8 cellular contexts compared by ENCODE assay signal in genomic region chrX:130166503-130166777, GRCh38. TPM values are rescaled to one million over a fixed set of nuclear protein-coding genes. Genes with fewer than 3 reads are reported as not detected.
DNase-seq lines count a peak whose midpoint lies in the region; ATAC-seq and TF ChIP-seq lines count a peak whose summit lies in the region.

No MANE protein-coding gene starts in this region.

- WGBS in esophagus muscularis mucosa, result 33% methylated on average over 4 of the region's 4 CpGs
- WGBS in trophoblast cell (ENCODE audit: extremely low coverage, insufficient coverage, insufficient read length), result no CpG with 5 or more reads among the region's 4 CpGs

- H4K91ac ChIP-seq in trophoblast cell (ENCODE audit: low read depth, low read length), result no peak overlapping the region

- no peak for TF ChIP-seq CTCF in DND-41 (IDR thresholded peaks at IDR 0.05; ENCODE audit: borderline replicate concordance, extremely low read depth, low read length, poor library complexity, severe bottlenecking)
- no peak for TF ChIP-seq CTCF in esophagus muscularis mucosa (IDR thresholded peaks at IDR 0.05)

- no peak overlapping the region for H2BK5ac ChIP-seq in trophoblast cell (ENCODE audit: low read depth, low read length, poor library complexity)

- TF ChIP-seq POLR2A in esophagus muscularis mucosa (IDR thresholded peaks at IDR 0.05; ENCODE audit: low read depth), result no peak

- H3K27ac ChIP-seq in DND-41 (ENCODE audit: low read length), result peak overlapping the region; percentile 99
- peak overlapping the region; percentile 90 for H3K27ac ChIP-seq in SJSA1
- peak overlapping the region; percentile 85 to 91 (median 88) for H3K27ac ChIP-seq in esophagus muscularis mucosa (replicated peaks in 1 of 4)
- H3K27ac ChIP-seq in trophoblast cell (ENCODE audit: low read depth, low read length), result peak overlapping the region; percentile 88

- H4K8ac ChIP-seq in trophoblast cell (ENCODE audit: low read depth, low read length), result no peak overlapping the region

- H3K27me3 ChIP-seq in DND-41 (ENCODE audit: insufficient read depth, low read length, poor library complexity) (no peaks in the 10 kb centered on the region), SJSA1 (replicated peaks) (no peaks in the 10 kb centered on the region), esophagus muscularis mucosa (no peaks in the 10 kb centered on the region), trophoblast cell (ENCODE audit: insufficient read depth, low read length) (no peaks in the 10 kb centered on the region)

- no peak overlapping the region for H2BK120ac ChIP-seq in trophoblast cell (ENCODE audit: insufficient read depth, low read length, poor library complexity)

- H2AK5ac ChIP-seq in trophoblast cell (ENCODE audit: low read length), result no peak overlapping the region

- H3K14ac ChIP-seq in trophoblast cell (ENCODE audit: low read length), result no peak overlapping the region

- H3K9me3 ChIP-seq in DND-41 (ENCODE audit: insufficient read depth, low read length, severe bottlenecking), result no peaks in the 10 kb centered on the region
- H3K9me3 ChIP-seq in SJSA1 (replicated peaks), result no peaks in the 10 kb centered on the region
- no peaks in the 10 kb centered on the region for H3K9me3 ChIP-seq in esophagus muscularis mucosa
- H3K9me3 ChIP-seq in trophoblast cell (ENCODE audit: insufficient read depth, low read depth, low read length), result no peaks in the 10 kb centered on the region

- no peak overlapping the region for H4K12ac ChIP-seq in trophoblast cell (ENCODE audit: low read depth, low read length)

- intact Hi-C loops in esophagus muscularis mucosa (cut with DNase I), result no loop called here

- no peak for DNase-seq in DND-41
- no peak for DNase-seq in SJSA1 (ENCODE audit: low read depth in 1 of 2, low spot score in 2 of 2)
- DNase-seq in esophagus muscularis mucosa (ENCODE audit: extremely low spot score), result no peak
- DNase-seq in trophoblast cell, result no peak
- no peak for DNase-seq in anterior cingulate cortex (lab: John Stamatoyannopoulos, UW)
- no peak for DNase-seq in hippocampal formation (lab: John Stamatoyannopoulos, UW)
- DNase-seq in SW 1271 (lab: John Stamatoyannopoulos, UW), result no peak

- H3K18ac ChIP-seq in trophoblast cell (ENCODE audit: low read length), result no peak overlapping the region

- no peak overlapping the region for H3K23ac ChIP-seq in trophoblast cell (ENCODE audit: low read length)

- no peak overlapping the region for H2BK12ac ChIP-seq in trophoblast cell (ENCODE audit: low read length)

- H3K4me1 ChIP-seq in DND-41 (ENCODE audit: insufficient read depth, low read length), result peaks cover 51% of the 10 kb centered on the region
- H3K4me1 ChIP-seq in SJSA1 (replicated peaks), result peaks cover 26% of the 10 kb centered on the region
- peaks cover 11 to 37% (median 32%) of the 10 kb centered on the region in 4 donors for H3K4me1 ChIP-seq in esophagus muscularis mucosa
- H3K4me1 ChIP-seq in trophoblast cell (ENCODE audit: control insufficient read depth in 1 of 2, insufficient read depth in 2 of 2, low read length in 2 of 2), result peaks cover 0 to 4% of the 10 kb centered on the region in 2 experiments

- peaks cover 51% of the 10 kb centered on the region for H3K79me2 ChIP-seq in DND-41 (ENCODE audit: insufficient read depth, low read length)
- peaks cover 2% of the 10 kb centered on the region for H3K79me2 ChIP-seq in trophoblast cell (ENCODE audit: control insufficient read depth, insufficient read depth, low read length, poor library complexity)

- ATAC-seq in DND-41 (ENCODE audit: insufficient read depth, low read depth) (no peak), GM21576 (IDR thresholded peaks at IDR 0.05; ENCODE audit: unreplicated experiment) (no peak)

- H3K9ac ChIP-seq in DND-41 (ENCODE audit: low read depth, low read length), result peak overlapping the region; percentile 78
- H3K9ac ChIP-seq in trophoblast cell (ENCODE audit: low read length), result peak overlapping the region; percentile 73

- TF ChIP-seq EP300 in esophagus muscularis mucosa (IDR thresholded peaks at IDR 0.05), result no peak

- peak overlapping the region; percentile 90 for H3K4me2 ChIP-seq in DND-41 (ENCODE audit: insufficient read depth, low read length)
- peak overlapping the region; percentile 74 for H3K4me2 ChIP-seq in trophoblast cell (ENCODE audit: low read length)

- H3K36me3 ChIP-seq in DND-41 (ENCODE audit: insufficient read depth, low read length) (peaks cover 3% of the 10 kb centered on the region; the same call in 1 of the 2 replicates), SJSA1 (no peaks in the 10 kb centered on the region), esophagus muscularis mucosa (no peaks in the 10 kb centered on the region), trophoblast cell (ENCODE audit: control insufficient read depth in 1 of 2, insufficient read depth in 2 of 2, low read length in 2 of 2) (no peaks in the 10 kb centered on the region)

- H3K4me3 ChIP-seq in DND-41 (ENCODE audit: low read depth in 1 of 2, low read length in 2 of 2) (peak overlapping the region; percentile 53 to 89), SJSA1 (peak overlapping the region; percentile 72), esophagus muscularis mucosa (peak overlapping the region; percentile 59 to 67 (median 64)), trophoblast cell (ENCODE audit: low read depth, low read length) (peak overlapping the region; percentile 47)

- H2AFZ ChIP-seq in DND-41 (ENCODE audit: low read depth, low read length) (peak overlapping the region; percentile 92), trophoblast cell (ENCODE audit: insufficient read depth, low read length, poor library complexity) (no peak overlapping the region)

- peaks cover 5% of the 10 kb centered on the region for H3K79me1 ChIP-seq in trophoblast cell (ENCODE audit: low read length)

- H3K4ac ChIP-seq in trophoblast cell (ENCODE audit: low read depth, low read length), result no peak overlapping the region

- no peaks in the 10 kb centered on the region; the same call in 1 of the 2 replicates for H4K20me1 ChIP-seq in DND-41 (ENCODE audit: insufficient read depth, low read length)

RNA-seq across cellular contexts. Expression of gene AIFM1, which starts 0.8 kb away (rescaled TPM):
- total RNA-seq in SJSA1 (2014; rRNA removed; shearing (Covaris generic)), result 24.4 and 35.1 TPM in 2 replicates
- total RNA-seq in esophagus muscularis mucosa, result 10 to 100 TPM; 15.9 to 23.4 (median 21.6) TPM
- polyA plus RNA-seq in trophoblast cell (2013), result 25.7 and 25.9 TPM in 2 replicates

RNA-seq across cellular contexts. Expression of gene RAB33A, which starts 5.3 kb away (rescaled TPM):
- total RNA-seq in SJSA1 (2014; rRNA removed; shearing (Covaris generic)), result 0.32 and 0.75 TPM in 2 replicates
- total RNA-seq in esophagus muscularis mucosa, result 1 to 10 TPM in 1 of 4 donors, under 1 TPM in 2, not detected in 1; 0.23 to 1.3 (median 0.91) TPM
- polyA plus RNA-seq in trophoblast cell (2013), result 1.0 and 1.1 TPM in 2 replicates

RNA-seq across cellular contexts. Expression of gene ELF4, which starts 56.1 kb away (rescaled TPM):
- 20.4 and 26.7 TPM in 2 replicates for total RNA-seq in SJSA1 (2014; rRNA removed; shearing (Covaris generic))
- 1 to 10 TPM; 6.2 to 9.9 (median 9.4) TPM for total RNA-seq in esophagus muscularis mucosa
- 26.2 and 27.5 TPM in 2 replicates for polyA plus RNA-seq in trophoblast cell (2013)
